ENCODE assay signal across 20 cellular contexts in genomic region chr1:62429581-62429980, GRCh38. TPM values are rescaled to one million over a fixed set of nuclear protein-coding genes. Genes with fewer than 3 reads are reported as not detected.
DNase-seq lines count a peak whose midpoint lies in the region; ATAC-seq, FAIRE-seq and TF ChIP-seq lines count a peak whose summit lies in the region.
"Had no signal": no experiment of that assay in that cellular context is flagged by ENCODE, and none has a peak within 500 bp of the region (broad histone marks: within the 10 kb centered on the region; RNA-seq: fewer than 3 reads in every experiment).

No MANE protein-coding gene starts in this region.

- ATAC-seq in foreskin keratinocyte (peak; percentile 18), HG03442 (IDR thresholded peaks at IDR 0.05; ENCODE audit: unreplicated experiment) (no peak), GM21737 (IDR thresholded peaks at IDR 0.05; ENCODE audit: unreplicated experiment) (no peak)
- ATAC-seq: A549; CD8-positive, alpha-beta T cell; GM23338; HepG2 had no signal

- H3K4me3 ChIP-seq in bronchial epithelial cell (ENCODE audit: low read depth, low read length): no peak overlapping the region
- no peak overlapping the region for H3K4me3 ChIP-seq in osteoblast (ENCODE audit: insufficient read depth, low read length)
- H3K4me3 ChIP-seq: A549; BLaER1 treated with 17β-estradiol and CSF1 and Interleukin-3, amounts not matched to agents 10 nM and 100 nM; GM23338 had no signal

- no peaks in the 10 kb centered on the region for H3K36me3 ChIP-seq in bronchial epithelial cell (ENCODE audit: control insufficient read depth, insufficient read depth, low read length)
- H3K36me3 ChIP-seq in osteoblast (ENCODE audit: insufficient read depth, low read length): no peaks in the 10 kb centered on the region
- H3K36me3 ChIP-seq: BLaER1 treated with 17β-estradiol and CSF1 and Interleukin-3, amounts not matched to agents 10 nM and 100 nM had no signal

- H3K27me3 ChIP-seq in bronchial epithelial cell (ENCODE audit: control insufficient read depth, insufficient read depth, low read length): no peaks in the 10 kb centered on the region
- no peaks in the 10 kb centered on the region for H3K27me3 ChIP-seq in foreskin keratinocyte
- no peaks in the 10 kb centered on the region for H3K27me3 ChIP-seq in osteoblast (ENCODE audit: insufficient read depth, low read length)
- H3K27me3 ChIP-seq: BLaER1 treated with 17β-estradiol and CSF1 and Interleukin-3, amounts not matched to agents 10 nM and 100 nM had no signal

- H3K4me1 ChIP-seq in foreskin keratinocyte (no peaks in the 10 kb centered on the region), osteoblast (ENCODE audit: insufficient read depth, low read length) (no peaks in the 10 kb centered on the region)

- no peaks in the 10 kb centered on the region for H3K79me2 ChIP-seq in osteoblast (ENCODE audit: insufficient read depth, low read length)

- H2AFZ ChIP-seq in osteoblast (ENCODE audit: low read length): no peak overlapping the region
- H2AFZ ChIP-seq: GM23338 had no signal

- DNase-seq in DMS 273 (lab: John Stamatoyannopoulos, UW; ENCODE audit: unreplicated experiment) (peak; percentile 46), DMS 273 treated with DMSO at 0.1 percent for 48 hours (lab: John Stamatoyannopoulos, UW) (no peak), bronchial epithelial cell (ENCODE audit: low read depth) (peak; percentile 48), foreskin keratinocyte (peak in 1 of 2 donors; percentile 56), osteoblast (ENCODE audit: insufficient read length, low spot score, missing footprints) (peak; percentile 60), nucleus accumbens (lab: John Stamatoyannopoulos, UW) (no peak)
- DNase-seq: Calu3; CD8-positive, alpha-beta T cell; HCEC 1CT had no signal

- H4K20me1 ChIP-seq in osteoblast (ENCODE audit: insufficient read depth, low read length): no peaks in the 10 kb centered on the region
- H4K20me1 ChIP-seq: BLaER1 treated with 17β-estradiol and CSF1 and Interleukin-3, amounts not matched to agents 10 nM and 100 nM had no signal

- H3K9me3 ChIP-seq in osteoblast (ENCODE audit: low read depth, low read length): no peaks in the 10 kb centered on the region
- H3K9me3 ChIP-seq: A549; BLaER1 treated with 17β-estradiol and CSF1 and Interleukin-3, amounts not matched to agents 10 nM and 100 nM had no signal

- TF ChIP-seq CTCF in bronchial epithelial cell (IDR thresholded peaks at IDR 0.05; ENCODE audit: insufficient read depth, low read length, severe bottlenecking) (no peak), foreskin keratinocyte (conservative IDR thresholded peaks at IDR 0.05) (no peak), osteoblast (IDR thresholded peaks at IDR 0.05; ENCODE audit: extremely low read depth, low read depth, low read length) (no peak)

- FAIRE-seq in bronchial epithelial cell (lab: Jason Lieb, UNC): no peak
- FAIRE-seq: A549, G401.6, GM12891, GM19239, H54 had no signal

- H3K27ac ChIP-seq in foreskin keratinocyte (no peak overlapping the region), osteoblast (ENCODE audit: low read depth, low read length) (no peak overlapping the region)
- H3K27ac ChIP-seq: 22Rv1; A549; BLaER1 treated with 17β-estradiol and CSF1 and Interleukin-3, amounts not matched to agents 10 nM and 100 nM had no signal

- no peak overlapping the region for H3K4me2 ChIP-seq in osteoblast (ENCODE audit: insufficient read depth, low read length)
- H3K4me2 ChIP-seq: A549; BLaER1 treated with 17β-estradiol and CSF1 and Interleukin-3, amounts not matched to agents 10 nM and 100 nM; GM23338 had no signal

RNA-seq across cellular contexts. Expression of gene USP1, which starts 7.3 kb away (rescaled TPM):
- total RNA-seq in bronchial epithelial cell (23.7 and 25.3 TPM in 2 replicates), foreskin keratinocyte (42.7 and 49.2 TPM in 2 replicates), osteoblast (20.9 and 23.5 TPM in 2 replicates)
- polyA plus RNA-seq in foreskin keratinocyte: 15.4 and 21.1 TPM in 2 replicates

Comparison
In these comparisons a context has a peak if more than half of its experiments do, and no peak if none do; other contexts are left out.
1. DNase-seq: peak in DMS 273 (single experiment), bronchial epithelial cell (single experiment) and osteoblast (single experiment); none in DMS 273 treated with DMSO at 0.1 percent for 48 hours (single experiment) and nucleus accumbens (0 of 56).